7 cellular contexts compared by ENCODE assay signal in genomic region chr11:82864268-82864667, GRCh38. TPM values are rescaled to one million over a fixed set of nuclear protein-coding genes. Genes with fewer than 3 reads are reported as not detected.
DNase-seq lines count a peak whose midpoint lies in the region; ATAC-seq and TF ChIP-seq lines count a peak whose summit lies in the region.

No MANE protein-coding gene starts in this region.

- intact Hi-C loops in Panc1 (cut with micrococcal nuclease; ENCODE audit: unreplicated experiment): loop anchor here (1.0 kb wide), 1 partner anchor 146 kb away; no protein-coding TSS in a partner anchor
- intact Hi-C loops in breast epithelium (cut with DNase I; ENCODE audit: low total_unique reads): no loop called here
- intact Hi-C loops in thyroid gland (cut with DNase I): loop anchor here (5.0 kb wide), 1 partner anchor 147 kb away; no protein-coding TSS in a partner anchor

- TF ChIP-seq CTCF in GM10266 (IDR thresholded peaks at IDR 0.05; ENCODE audit: control insufficient read depth, insufficient read depth, low read depth, missing control alignments) (peak; percentile 31), Panc1 (IDR thresholded peaks at IDR 0.05) (peak; percentile 82), breast epithelium (IDR thresholded peaks at IDR 0.05) (peak; percentile 30 to 58 (median 50)), kidney epithelial cell (IDR thresholded peaks at IDR 0.05; ENCODE audit: insufficient read depth, low read length, poor library complexity, severe bottlenecking) (peak; percentile 82), thyroid gland (IDR thresholded peaks at IDR 0.05) (peak in 4 of 6 experiments; percentile 36 to 62 (median 61))

- peak; percentile 85 for ATAC-seq in Panc1

- H3K9me3 ChIP-seq in Panc1 (ENCODE audit: control insufficient read depth, insufficient read depth, low read depth, low read length) (no peaks in the 10 kb centered on the region), breast epithelium (no peaks in the 10 kb centered on the region), thyroid gland (no peaks in the 10 kb centered on the region)

- BruUV-seq in Panc1 (replicated peaks; lab: Mats Ljungman, UMichigan): no TSS peak

- H3K36me3 ChIP-seq in Panc1 (ENCODE audit: control insufficient read depth, insufficient read depth, low read length) (no peaks in the 10 kb centered on the region), breast epithelium (no peaks in the 10 kb centered on the region), kidney epithelial cell (ENCODE audit: control insufficient read depth, insufficient read depth, low read length) (no peaks in the 10 kb centered on the region), thyroid gland (no peaks in the 10 kb centered on the region)

- DNase-seq in GM10266 (ENCODE audit: extremely low spot score) (peak; percentile 30), HUDEP-2 (lab: John Stamatoyannopoulos, UW; ENCODE audit: unreplicated experiment in 76 of 76) (peak in 60 of 76 experiments; percentile 4 to 77 (median 32)), Panc1 (ENCODE audit: low read depth, low spot score) (no peak), breast epithelium (ENCODE audit: low spot score in 2 of 2) (peak in 1 of 2 donors; percentile 45), kidney epithelial cell (ENCODE audit: low read depth) (no peak), thyroid gland (peak; percentile 69 to 70), activated gamma-delta T cell treated with Interleukin-2 at 50 U/mL for 16 hours (no peak)

- 19 to 23% methylated on average over 5 of the region's 5 CpGs for WGBS in thyroid gland, 2 donors

- no peak overlapping the region for H3K4me3 ChIP-seq in Panc1 (ENCODE audit: low read depth in 2 of 2, low read length in 2 of 2)
- no peak overlapping the region for H3K4me3 ChIP-seq in breast epithelium
- H3K4me3 ChIP-seq in kidney epithelial cell (ENCODE audit: low read depth, low read length): no peak overlapping the region
- H3K4me3 ChIP-seq in thyroid gland (replicated peaks in 1 of 3): no peak overlapping the region

- POLR2A ChIA-PET in Panc1 (lab: Charles Lee): no interaction called here

- peak overlapping the region; percentile 24; the same call in 1 of the 2 replicates for H3K27ac ChIP-seq in Panc1 (ENCODE audit: low read length)
- no peak overlapping the region for H3K27ac ChIP-seq in breast epithelium
- H3K27ac ChIP-seq in thyroid gland: peak overlapping the region; percentile 1 to 60 (median 7)

- in situ Hi-C loops in Panc1 (cut with HindIII; ENCODE audit: low pct_unique_long_range_greater_than_20kb, low sequenced_read_pairs): no loop called here

- CTCF ChIA-PET in Panc1 (lab: Charles Lee): no interaction called here

- no peaks in the 10 kb centered on the region for H3K27me3 ChIP-seq in Panc1 (ENCODE audit: control insufficient read depth, insufficient read depth, low read length)
- no peaks in the 10 kb centered on the region for H3K27me3 ChIP-seq in breast epithelium
- H3K27me3 ChIP-seq in kidney epithelial cell (ENCODE audit: control insufficient read depth, insufficient read depth, low read length): no peaks in the 10 kb centered on the region
- no peaks in the 10 kb centered on the region for H3K27me3 ChIP-seq in thyroid gland

- peaks cover 31% of the 10 kb centered on the region for H3K4me1 ChIP-seq in Panc1 (ENCODE audit: control insufficient read depth, insufficient read depth, low read length)
- no peaks in the 10 kb centered on the region for H3K4me1 ChIP-seq in breast epithelium
- peaks cover 12% of the 10 kb centered on the region in 2 donors for H3K4me1 ChIP-seq in thyroid gland

- TF ChIP-seq POLR2A in breast epithelium (IDR thresholded peaks at IDR 0.05) (no peak), thyroid gland (IDR thresholded peaks at IDR 0.05) (no peak)

RNA-seq across cellular contexts. Expression of gene PRCP, which starts 36.0 kb away (rescaled TPM):
- 57.0 TPM for total RNA-seq in Panc1 (2021; ENCODE audit: unreplicated experiment)
- 43.6 TPM for polyA plus RNA-seq in Panc1 (2012; ENCODE audit: insufficient read length)
- total RNA-seq in breast epithelium: 10 to 100 TPM; 54.4 to 87.7 (median 61.8) TPM
- 23.7 and 29.7 TPM in 2 replicates for total RNA-seq in kidney epithelial cell
- total RNA-seq in thyroid gland: 100 to 1,000 TPM in 1 of 4 donors, 10 to 100 TPM in 3; 59.1 to 122 (median 81.1) TPM

RNA-seq across cellular contexts. Expression of gene DDIAS, which starts 37.3 kb away (rescaled TPM):
- total RNA-seq in Panc1 (2021; ENCODE audit: unreplicated experiment): 22.9 TPM
- 5.9 TPM for polyA plus RNA-seq in Panc1 (2012; ENCODE audit: insufficient read length)
- 1 to 10 TPM in 2 of 3 donors, under 1 TPM in 1; 0.66 to 2.5 (median 1.3) TPM for total RNA-seq in breast epithelium
- total RNA-seq in kidney epithelial cell: 1.6 and 3.2 TPM in 2 replicates
- total RNA-seq in thyroid gland: 1 to 10 TPM in 2 of 4 donors, under 1 TPM in 2; 0.25 to 3.3 (median 0.95) TPM

Comparison
In these comparisons a context has a peak if more than half of its experiments do, and no peak if none do; other contexts are left out.
1. DNase-seq: peak in GM10266 (single experiment), HUDEP-2 (60 of 76) and thyroid gland (2 of 2); none in Panc1 (single experiment), kidney epithelial cell (single experiment) and activated gamma-delta T cell treated with Interleukin-2 at 50 U/mL for 16 hours (single experiment).
2. CTCF ChIP-seq: peak in every context shown above with its lines; median percentile 82 in Panc1; 82 in kidney epithelial cell; 61 in thyroid gland; 50 in breast epithelium; 31 in GM10266.
3. H3K27ac ChIP-seq: peak in Panc1 (single experiment) and thyroid gland (3 of 3); none in breast epithelium (0 of 2).